In genomic region chr3:122132949-122133540, GRCh38 we compare ENCODE assay signal across 29 cellular contexts. TPM values are rescaled to one million over a fixed set of nuclear protein-coding genes. Genes with fewer than 3 reads are reported as not detected.
"Had no signal": no experiment of that assay in that cellular context is flagged by ENCODE, and none has a peak within 500 bp of the region (broad histone marks: within the 10 kb centered on the region; RNA-seq: fewer than 3 reads in every experiment).

No MANE protein-coding gene starts in this region.

- H3K27me3 ChIP-seq: cardiac muscle cell, hepatocyte, stomach, suprapubic skin, tibial nerve had no signal

- H3K9me3 ChIP-seq: suprapubic skin had no signal

- H3K4me1 Mint-ChIP-seq: activated CD4-positive, alpha-beta T cell treated with anti-CD3 and anti-CD28 coated beads, Interleukin-2, amount 10 ng/mL, durations not matched to agents 7 days and 5 days; activated CD8-positive, alpha-beta memory T cell treated with anti-CD3 and anti-CD28 coated beads, Interleukin-2, amount 10 ng/mL, durations not matched to agents 7 days and 5 days; activated naive CD4-positive, alpha-beta T cell treated with anti-CD3 and anti-CD28 coated beads, Interleukin-2, amount 10 ng/mL, durations not matched to agents 7 days and 5 days had no signal

- H3K27ac Mint-ChIP-seq: activated CD4-positive, alpha-beta T cell treated with anti-CD3 and anti-CD28 coated beads, Interleukin-2, amount 10 ng/mL, durations not matched to agents 7 days and 5 days; activated CD8-positive, alpha-beta memory T cell treated with anti-CD3 and anti-CD28 coated beads, Interleukin-2, amount 10 ng/mL, durations not matched to agents 7 days and 5 days; activated CD8-positive, alpha-beta T cell treated with anti-CD3 and anti-CD28 coated beads for 36 hours; activated naive CD4-positive, alpha-beta T cell treated with anti-CD3 and anti-CD28 coated beads, Interleukin-2, amount 10 ng/mL, durations not matched to agents 7 days and 5 days; dendritic cell treated with granulocyte-macrophage colony-stimulating factor and Interleukin-4, amounts not matched to agents 40 ng/mL and 50 ng/mL, for 4 days; natural killer cell treated with Interleukin-12 subunit alpha and Interleukin-12 subunit beta and Interleukin-15 and Interleukin-18, amount 100 ng/mL, for 72 hours had no signal

- H3K9me3 Mint-ChIP-seq: activated CD4-positive, alpha-beta T cell treated with anti-CD3 and anti-CD28 coated beads, Interleukin-2, amount 10 ng/mL, durations not matched to agents 7 days and 5 days; activated CD8-positive, alpha-beta T cell treated with anti-CD3 and anti-CD28 coated beads for 36 hours; dendritic cell treated with granulocyte-macrophage colony-stimulating factor and Interleukin-4, amounts not matched to agents 40 ng/mL and 50 ng/mL, for 4 days had no signal

- H3K4me1 ChIP-seq: psoas muscle, stomach, suprapubic skin, tibial nerve had no signal

- H2AFZ ChIP-seq: hepatocyte had no signal

- ATAC-seq: activated CD8-positive, alpha-beta memory T cell treated with anti-CD3 and anti-CD28 coated beads, Interleukin-2, amount 10 ng/mL, durations not matched to agents 7 days and 5 days; activated CD8-positive, alpha-beta T cell treated with anti-CD3 and anti-CD28 coated beads for 36 hours; psoas muscle; right cardiac atrium had no signal

- H3K4me3 ChIP-seq: cardiac muscle cell, hepatocyte, lung, psoas muscle, stomach, suprapubic skin, tibial nerve had no signal

- H3K79me2 ChIP-seq: hepatocyte had no signal

- H3K36me3 ChIP-seq: cardiac muscle cell, stomach, suprapubic skin, tibial nerve had no signal

- FAIRE-seq: endometrium, urothelium cell line had no signal

- H3K4me3 Mint-ChIP-seq: activated CD4-positive, alpha-beta T cell treated with anti-CD3 and anti-CD28 coated beads, Interleukin-2, amount 10 ng/mL, durations not matched to agents 7 days and 5 days; activated CD8-positive, alpha-beta memory T cell treated with anti-CD3 and anti-CD28 coated beads, Interleukin-2, amount 10 ng/mL, durations not matched to agents 7 days and 5 days; activated CD8-positive, alpha-beta T cell treated with anti-CD3 and anti-CD28 coated beads for 36 hours; activated naive CD4-positive, alpha-beta T cell treated with anti-CD3 and anti-CD28 coated beads, Interleukin-2, amount 10 ng/mL, durations not matched to agents 7 days and 5 days; dendritic cell treated with granulocyte-macrophage colony-stimulating factor and Interleukin-4, amounts not matched to agents 40 ng/mL and 50 ng/mL, for 4 days; natural killer cell treated with Interleukin-12 subunit alpha and Interleukin-12 subunit beta and Interleukin-15 and Interleukin-18, amount 100 ng/mL, for 72 hours had no signal

- DNase-seq: activated CD4-positive, alpha-beta T cell treated with anti-CD3 and anti-CD28 coated beads, Interleukin-2, amount 10 ng/mL, durations not matched to agents 7 days and 5 days; activated CD4-positive, CD25-positive, alpha-beta regulatory T cell treated with anti-CD3 and anti-CD28 coated beads, Interleukin-2, amount 50 U/mL, for 72 hours; activated CD8-positive, alpha-beta memory T cell treated with anti-CD3 and anti-CD28 coated beads, Interleukin-2, amount 10 ng/mL, durations not matched to agents 7 days and 5 days; activated CD8-positive, alpha-beta T cell treated with anti-CD3 and anti-CD28 coated beads for 36 hours; activated effector memory CD4-positive, alpha-beta T cell treated with anti-CD3 and anti-CD28 coated beads, Interleukin-2, amount 50 U/mL, for 16 hours; activated naive CD4-positive, alpha-beta T cell treated with anti-CD3 and anti-CD28 coated beads, Interleukin-2, amount 10 ng/mL, durations not matched to agents 7 days and 5 days; activated T-cell treated with anti-CD3 and anti-CD28 coated beads for 4 hours; amygdala; effector CD4-positive, alpha-beta T cell; foreskin melanocyte; glutamatergic neuron; psoas muscle; right cardiac atrium; stimulated activated CD4-positive, alpha-beta T cell treated with anti-CD3 and anti-CD28 coated beads, Interleukin-1b, Interleukin-23, amount 100 ng/mL, for 48 hours; stomach had no signal

- H3K4me2 ChIP-seq: hepatocyte had no signal

- H3K27ac ChIP-seq: cardiac muscle cell, hepatocyte, psoas muscle, stomach, suprapubic skin, tibial nerve, VCaP had no signal

- H3K36me3 Mint-ChIP-seq: activated naive CD4-positive, alpha-beta T cell treated with anti-CD3 and anti-CD28 coated beads, Interleukin-2, amount 10 ng/mL, durations not matched to agents 7 days and 5 days; natural killer cell treated with Interleukin-12 subunit alpha and Interleukin-12 subunit beta and Interleukin-15 and Interleukin-18, amount 100 ng/mL, for 72 hours had no signal

- H3K27me3 Mint-ChIP-seq: dendritic cell treated with granulocyte-macrophage colony-stimulating factor and Interleukin-4, amounts not matched to agents 40 ng/mL and 50 ng/mL, for 4 days had no signal

RNA-seq across cellular contexts. Expression of gene CASR, which starts 50.4 kb away (rescaled TPM):
- total RNA-seq: activated CD8-positive, alpha-beta memory T cell treated with anti-CD3 and anti-CD28 coated beads, Interleukin-2, amount 10 ng/mL, durations not matched to agents 7 days and 5 days; activated CD8-positive, alpha-beta T cell treated with anti-CD3 and anti-CD28 coated beads for 36 hours; chondrocyte; natural killer cell treated with Interleukin-12 subunit alpha and Interleukin-12 subunit beta and Interleukin-15 and Interleukin-18, amount 100 ng/mL, for 72 hours; osteocyte; right cardiac atrium; skeletal muscle tissue; suprapubic skin had no signal
- polyA plus RNA-seq: cardiac muscle cell, esophagus, psoas muscle, right cardiac atrium had no signal
